10 cellular contexts compared by ENCODE assay signal in genomic region chr2:187994464-187995331, GRCh38.
DNase-seq lines count a peak whose midpoint lies in the region; ATAC-seq and TF ChIP-seq lines count a peak whose summit lies in the region.
"Had no signal": no experiment of that assay in that cellular context is flagged by ENCODE, and none has a peak within 500 bp of the region (broad histone marks: within the 10 kb centered on the region; RNA-seq: fewer than 3 reads in every experiment).

No MANE protein-coding gene starts in this region.

- peak; percentile 35 for TF ChIP-seq EP300 in neural cell (conservative IDR thresholded peaks at IDR 0.05; ENCODE audit: poor library complexity, severe bottlenecking)

- H3K27me3 ChIP-seq in MG63 = no peaks in the 10 kb centered on the region
- H3K27me3 ChIP-seq in neural cell (ENCODE audit: insufficient read depth, low read depth, low read length) = no peaks in the 10 kb centered on the region
- H3K27me3 ChIP-seq in ascending aorta = no peaks in the 10 kb centered on the region
- H3K27me3 ChIP-seq: breast epithelium had no signal

- no peaks in the 10 kb centered on the region for H4K20me1 ChIP-seq in neural cell (ENCODE audit: insufficient read depth)

- H3K36me3 ChIP-seq in MG63 = no peaks in the 10 kb centered on the region
- no peaks in the 10 kb centered on the region for H3K36me3 ChIP-seq in neural cell (ENCODE audit: insufficient read depth, low read length)
- no peaks in the 10 kb centered on the region for H3K36me3 ChIP-seq in ascending aorta
- H3K36me3 ChIP-seq: breast epithelium had no signal

- H3K4me2 ChIP-seq in neural cell (ENCODE audit: low read length) = no peak overlapping the region

- no peaks in the 10 kb centered on the region for H3K27me3 Mint-ChIP-seq in WTC11 (ENCODE audit: low read depth)

- TF ChIP-seq CTCF in WTC11 (IDR thresholded peaks at IDR 0.05) (no peak), neural cell (IDR thresholded peaks at IDR 0.05; ENCODE audit: poor library complexity, severe bottlenecking) (no peak), ascending aorta (IDR thresholded peaks at IDR 0.05) (no peak)

- H3K27ac Mint-ChIP-seq in WTC11 = peak overlapping the region; percentile 19

- H3K9me3 Mint-ChIP-seq in WTC11 = no peaks in the 10 kb centered on the region

- H3K4me3 Mint-ChIP-seq in WTC11 = no peak overlapping the region

- H3K36me3 Mint-ChIP-seq in WTC11 = no peaks in the 10 kb centered on the region

- no peak for TF ChIP-seq RAD21 in neural cell (conservative IDR thresholded peaks at IDR 0.05)

- H3K4me1 Mint-ChIP-seq in WTC11 = peaks cover 92% of the 10 kb centered on the region

- H3F3A ChIP-seq in neural cell (ENCODE audit: insufficient read depth, low read length, poor library complexity, severe bottlenecking) = peaks cover 4% of the 10 kb centered on the region

- ATAC-seq in GM18858 (IDR thresholded peaks at IDR 0.05; ENCODE audit: unreplicated experiment) (peak; percentile 32), WTC11 (peak; percentile 15), HG02642 (IDR thresholded peaks at IDR 0.05; ENCODE audit: poor library complexity, unreplicated experiment) (no peak), HG03135 (IDR thresholded peaks at IDR 0.05; ENCODE audit: unreplicated experiment) (no peak)

- no peaks in the 10 kb centered on the region for H3K9me3 ChIP-seq in MG63
- no peaks in the 10 kb centered on the region for H3K9me3 ChIP-seq in neural cell (ENCODE audit: low read length)
- H3K9me3 ChIP-seq in ascending aorta = no peaks in the 10 kb centered on the region
- H3K9me3 ChIP-seq: breast epithelium had no signal

- DNase-seq in MG63 (peak; percentile 5), WTC11 (ENCODE audit: low spot score) (no peak), ascending aorta (ENCODE audit: low spot score in 2 of 2) (no peak), SIG-M5 treated with dmso at 0.1 percent for 504 hours (lab: John Stamatoyannopoulos, UW; ENCODE audit: unreplicated experiment) (no peak)
- DNase-seq: T-helper 9 cell had no signal

- POLR2A ChIA-PET in WTC11 (lab: Charles Lee) = no interaction called here

- H2AFZ ChIP-seq in neural cell (ENCODE audit: low read depth, low read length) = no peak overlapping the region

- H3K9me2 ChIP-seq in neural cell (ENCODE audit: insufficient read depth, low read length) = no peaks in the 10 kb centered on the region

- no peak overlapping the region for H3K9ac ChIP-seq in neural cell (ENCODE audit: low read length)

- CTCF ChIA-PET in WTC11 (lab: Charles Lee) = no interaction called here

- H3K4me3 ChIP-seq in MG63 = no peak overlapping the region
- H3K4me3 ChIP-seq in neural cell (ENCODE audit: low read length) = no peak overlapping the region
- no peak overlapping the region for H3K4me3 ChIP-seq in ascending aorta
- H3K4me3 ChIP-seq: breast epithelium had no signal

- peaks cover 0 to 6% of the 10 kb centered on the region in 2 donors for H3K4me1 ChIP-seq in ascending aorta
- H3K4me1 ChIP-seq: breast epithelium had no signal

- no peaks in the 10 kb centered on the region for H3K79me2 ChIP-seq in neural cell (replicated peaks; ENCODE audit: insufficient read depth, low read length)

- intact Hi-C loops in ascending aorta (cut with DNase I) = no loop called here

- H3K27ac ChIP-seq in neural cell (ENCODE audit: low read length) (no peak overlapping the region), ascending aorta (no peak overlapping the region)
- H3K27ac ChIP-seq: breast epithelium had no signal

TF ChIP-seq in WTC11, 78 proteins besides CTCF, POLR2A, EP300 and RAD21 (continues in another document):
- TF ChIP-seq MLX (CRISPR knock-in tag; IDR thresholded peaks at IDR 0.05) (no peak), OVOL2 (CRISPR knock-in tag; IDR thresholded peaks at IDR 0.05; ENCODE audit: borderline replicate concordance) (no peak), SP1 (CRISPR knock-in tag; conservative IDR thresholded peaks at IDR 0.05) (no peak), ZNF138 (CRISPR knock-in tag; conservative IDR thresholded peaks at IDR 0.05) (no peak), NR3C1 (CRISPR knock-in tag; conservative IDR thresholded peaks at IDR 0.05; ENCODE audit: low read depth) (no peak), RORB (CRISPR knock-in tag; IDR thresholded peaks at IDR 0.05) (no peak), IRF2 (CRISPR knock-in tag; IDR thresholded peaks at IDR 0.05; ENCODE audit: borderline replicate concordance, low read depth) (no peak), FOXP1 (CRISPR knock-in tag; IDR thresholded peaks at IDR 0.05; ENCODE audit: borderline replicate concordance) (no peak), ZNF121 (CRISPR knock-in tag; IDR thresholded peaks at IDR 0.05) (no peak), JAZF1 (CRISPR knock-in tag; IDR thresholded peaks at IDR 0.05) (no peak)
- TF ChIP-seq, protein P1, sequence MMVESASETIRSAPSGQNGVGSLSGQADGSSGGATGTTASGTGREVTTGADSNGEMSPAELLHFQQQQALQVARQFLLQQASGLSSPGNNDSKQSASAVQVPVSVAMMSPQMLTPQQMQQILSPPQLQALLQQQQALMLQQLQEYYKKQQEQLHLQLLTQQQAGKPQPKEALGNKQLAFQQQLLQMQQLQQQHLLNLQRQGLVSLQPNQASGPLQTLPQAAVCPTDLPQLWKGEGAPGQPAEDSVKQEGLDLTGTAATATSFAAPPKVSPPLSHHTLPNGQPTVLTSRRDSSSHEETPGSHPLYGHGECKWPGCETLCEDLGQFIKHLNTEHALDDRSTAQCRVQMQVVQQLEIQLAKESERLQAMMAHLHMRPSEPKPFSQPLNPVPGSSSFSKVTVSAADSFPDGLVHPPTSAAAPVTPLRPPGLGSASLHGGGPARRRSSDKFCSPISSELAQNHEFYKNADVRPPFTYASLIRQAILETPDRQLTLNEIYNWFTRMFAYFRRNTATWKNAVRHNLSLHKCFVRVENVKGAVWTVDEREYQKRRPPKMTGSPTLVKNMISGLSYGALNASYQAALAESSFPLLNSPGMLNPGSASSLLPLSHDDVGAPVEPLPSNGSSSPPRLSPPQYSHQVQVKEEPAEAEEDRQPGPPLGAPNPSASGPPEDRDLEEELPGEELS (CRISPR knock-in tag; IDR thresholded peaks at IDR 0.05) = no peak

TF ChIP-seq in neural cell, 6 proteins besides CTCF, POLR2A, EP300 and RAD21:
- TF ChIP-seq MXI1 (conservative IDR thresholded peaks at IDR 0.05; ENCODE audit: poor library complexity, severe bottlenecking) = no peak
- no peak for TF ChIP-seq TAF1 (IDR thresholded peaks at IDR 0.05; ENCODE audit: low read depth)
- no peak for TF ChIP-seq EZH2 (IDR thresholded peaks at IDR 0.05; ENCODE audit: borderline replicate concordance, insufficient read depth, low read length, poor library complexity, severe bottlenecking)
- TF ChIP-seq SMC3 (conservative IDR thresholded peaks at IDR 0.05; ENCODE audit: poor library complexity) = no peak
- TF ChIP-seq REST (IDR thresholded peaks at IDR 0.05; ENCODE audit: borderline replicate concordance) = no peak
- TF ChIP-seq POLR2AphosphoS5 (IDR thresholded peaks at IDR 0.05) = no peak

Comparison
In these comparisons a context has a peak if more than half of its experiments do, and no peak if none do; other contexts are left out.
1. ATAC-seq: peak in GM18858 (single experiment) and WTC11 (single experiment); none in HG02642 (single experiment) and HG03135 (single experiment).